8 cellular contexts compared by ENCODE assay signal in the genomic region with DNA sequence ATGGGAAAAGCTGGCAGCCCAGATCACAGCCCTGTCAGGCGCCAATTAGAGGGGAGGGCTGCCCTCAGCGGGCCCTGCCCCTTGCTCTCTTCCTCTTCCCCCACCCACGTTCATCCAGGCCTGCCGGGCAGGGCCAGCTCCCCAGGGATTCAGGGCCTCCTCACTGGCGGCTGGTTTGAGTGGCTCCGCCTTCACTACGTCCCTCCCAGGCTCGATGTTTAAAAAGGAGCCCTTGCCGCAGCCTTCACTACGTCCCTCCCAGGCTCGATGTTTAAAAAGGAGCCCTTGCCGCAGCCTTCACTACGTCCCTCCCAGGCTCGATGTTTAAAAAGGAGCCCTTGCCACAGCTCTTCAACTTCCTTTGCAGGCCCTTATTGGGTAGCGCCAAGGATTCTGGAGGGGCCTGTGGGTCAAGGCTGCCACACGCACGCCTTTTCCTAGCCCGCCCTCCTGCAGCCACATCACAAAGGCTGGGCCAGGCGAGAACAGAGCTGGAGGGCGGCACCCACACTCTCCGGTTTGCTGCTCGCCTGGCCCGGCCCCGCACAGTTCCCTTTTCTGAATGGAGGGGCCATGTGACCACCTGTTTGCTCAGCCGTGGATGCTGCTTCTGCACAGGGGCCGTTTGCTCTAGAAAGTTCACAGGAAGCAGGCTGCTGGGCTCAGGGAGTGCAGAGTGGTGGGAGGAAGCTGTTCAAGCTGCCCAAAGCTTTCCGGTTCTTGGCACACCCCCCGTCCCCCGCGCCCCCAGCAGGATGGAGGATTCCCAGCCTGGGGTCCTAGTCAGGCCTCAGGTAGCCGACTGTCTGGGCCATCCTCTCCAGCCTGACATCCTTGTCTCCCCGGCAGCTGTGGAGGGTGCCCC. TPM values are rescaled to one million over a fixed set of nuclear protein-coding genes. Genes with fewer than 3 reads are reported as not detected.
A peak's percentile ranks its signal among the peaks of the same experiment; 100 is the strongest.
DNase-seq lines count a peak whose midpoint lies in the region; ATAC-seq and TF ChIP-seq lines count a peak whose summit lies in the region.

No MANE protein-coding gene starts in this region.

- peaks cover 6% of the 10 kb centered on the region for H3K36me3 Mint-ChIP-seq in activated CD4-positive, alpha-beta memory T cell treated with anti-CD3 and anti-CD28 coated beads for 36 hours
- H3K36me3 Mint-ChIP-seq in effector memory CD8-positive, alpha-beta T cell (ENCODE audit: insufficient read depth) = peaks cover 16% of the 10 kb centered on the region
- H3K36me3 Mint-ChIP-seq in mesothelial cell of epicardium = peaks cover 17% of the 10 kb centered on the region
- H3K36me3 Mint-ChIP-seq in stimulated activated naive B cell treated with anti-CD40 and anti-IgM and Interleukin-4, amounts not matched to agents 10 μg/mL and 1 μg/mL and 100 μg/mL, for 72 hours = peaks cover 34 to 50% of the 10 kb centered on the region in 2 donors

- peaks cover 19% of the 10 kb centered on the region for H3K4me1 Mint-ChIP-seq in activated CD4-positive, alpha-beta memory T cell treated with anti-CD3 and anti-CD28 coated beads for 36 hours (ENCODE audit: low read depth)
- peaks cover 17 to 22% of the 10 kb centered on the region in 2 donors for H3K4me1 Mint-ChIP-seq in effector memory CD8-positive, alpha-beta T cell (ENCODE audit: low read depth in 2 of 2)
- H3K4me1 Mint-ChIP-seq in mesothelial cell of epicardium = peaks cover 12% of the 10 kb centered on the region
- peaks cover 23 to 69% of the 10 kb centered on the region in 2 donors for H3K4me1 Mint-ChIP-seq in stimulated activated naive B cell treated with anti-CD40 and anti-IgM and Interleukin-4, amounts not matched to agents 10 μg/mL and 1 μg/mL and 100 μg/mL, for 72 hours

- in situ Hi-C loops in ACHN (cut with HindIII; ENCODE audit: low pct_ligation_motif_present, low pct_unique_long_range_greater_than_20kb, low sequenced_read_pairs) = no loop called here

- peaks cover 3% of the 10 kb centered on the region for H3K9me3 Mint-ChIP-seq in activated CD4-positive, alpha-beta memory T cell treated with anti-CD3 and anti-CD28 coated beads for 36 hours
- H3K9me3 Mint-ChIP-seq in effector memory CD8-positive, alpha-beta T cell = no peaks in the 10 kb centered on the region
- peaks cover 2% of the 10 kb centered on the region for H3K9me3 Mint-ChIP-seq in mesothelial cell of epicardium
- peaks cover 0 to 1% of the 10 kb centered on the region in 2 donors for H3K9me3 Mint-ChIP-seq in stimulated activated naive B cell treated with anti-CD40 and anti-IgM and Interleukin-4, amounts not matched to agents 10 μg/mL and 1 μg/mL and 100 μg/mL, for 72 hours

- peak overlapping the region; percentile 52 for H3K27ac Mint-ChIP-seq in activated CD4-positive, alpha-beta memory T cell treated with anti-CD3 and anti-CD28 coated beads for 36 hours
- peak overlapping the region; percentile 93 to 95 for H3K27ac Mint-ChIP-seq in effector memory CD8-positive, alpha-beta T cell
- peak overlapping the region; percentile 75 for H3K27ac Mint-ChIP-seq in mesothelial cell of epicardium
- H3K27ac Mint-ChIP-seq in stimulated activated naive B cell treated with anti-CD40 and anti-IgM and Interleukin-4, amounts not matched to agents 10 μg/mL and 1 μg/mL and 100 μg/mL, for 72 hours = peak overlapping the region; percentile 97

- POLR2A ChIA-PET in activated CD4-positive, alpha-beta memory T cell treated with anti-CD3 and anti-CD28 coated beads for 36 hours (lab: Charles Lee) = interaction anchor here (0.8 to 1.7 kb wide), 3 partner anchors 16 to 38 kb away, joined by 3 to 8 read pairs (median 3); a partner anchor contains a TSS

- DNase-seq in NCI-H2227 (lab: John Stamatoyannopoulos, UW; ENCODE audit: unreplicated experiment) = peak; percentile 84
- peak; percentile 81 for DNase-seq in activated CD4-positive, alpha-beta memory T cell treated with anti-CD3 and anti-CD28 coated beads for 36 hours
- DNase-seq in effector memory CD8-positive, alpha-beta T cell = peak; percentile 69 to 71 (median 70)
- DNase-seq in mesothelial cell of epicardium (ENCODE audit: low spot score in 2 of 2, unreplicated experiment in 2 of 2) = no peak
- DNase-seq in stimulated activated naive B cell treated with anti-CD40 and anti-IgM and Interleukin-4, amounts not matched to agents 10 μg/mL and 1 μg/mL and 100 μg/mL, for 72 hours = peak; percentile 90
- DNase-seq in ACHN = no peak

- H3K27me3 Mint-ChIP-seq in activated CD4-positive, alpha-beta memory T cell treated with anti-CD3 and anti-CD28 coated beads for 36 hours = no peaks in the 10 kb centered on the region
- no peaks in the 10 kb centered on the region for H3K27me3 Mint-ChIP-seq in effector memory CD8-positive, alpha-beta T cell
- H3K27me3 Mint-ChIP-seq in mesothelial cell of epicardium (ENCODE audit: low read depth) = no peaks in the 10 kb centered on the region
- no peaks in the 10 kb centered on the region for H3K27me3 Mint-ChIP-seq in stimulated activated naive B cell treated with anti-CD40 and anti-IgM and Interleukin-4, amounts not matched to agents 10 μg/mL and 1 μg/mL and 100 μg/mL, for 72 hours

- TF ChIP-seq CTCF in mesothelial cell of epicardium (IDR thresholded peaks at IDR 0.05; ENCODE audit: unreplicated experiment) = no peak

- peak overlapping the region; percentile 58 for H3K4me3 Mint-ChIP-seq in activated CD4-positive, alpha-beta memory T cell treated with anti-CD3 and anti-CD28 coated beads for 36 hours
- peak overlapping the region; percentile 89 for H3K4me3 Mint-ChIP-seq in effector memory CD8-positive, alpha-beta T cell
- peak overlapping the region; percentile 51 for H3K4me3 Mint-ChIP-seq in mesothelial cell of epicardium
- H3K4me3 Mint-ChIP-seq in stimulated activated naive B cell treated with anti-CD40 and anti-IgM and Interleukin-4, amounts not matched to agents 10 μg/mL and 1 μg/mL and 100 μg/mL, for 72 hours = peak overlapping the region; percentile 82 to 85

- TF ChIP-seq POLR2A in GM18526 (IDR thresholded peaks at IDR 0.05; ENCODE audit: extremely low read depth, insufficient read length) = peak; percentile 33

- intact Hi-C loops in activated CD4-positive, alpha-beta memory T cell treated with anti-CD3 and anti-CD28 coated beads for 36 hours (cut with micrococcal nuclease) = loop anchor here (1.0 kb wide), 1 partner anchor 16 kb away; a partner anchor contains a TSS

- CTCF ChIA-PET in activated CD4-positive, alpha-beta memory T cell treated with anti-CD3 and anti-CD28 coated beads for 36 hours (lab: Charles Lee) = interaction anchor here (0.6 to 2.9 kb wide), 6 partner anchors 33 to 1106 kb away, joined by 3 to 8 read pairs (median 4); no protein-coding TSS in a partner anchor

- peak; percentile 77 for ATAC-seq in HG02938 (IDR thresholded peaks at IDR 0.05; ENCODE audit: unreplicated experiment)
- peak; percentile 89 for ATAC-seq in effector memory CD8-positive, alpha-beta T cell (replicated peaks)
- ATAC-seq in stimulated activated naive B cell treated with anti-CD40 and anti-IgM and Interleukin-4, amounts not matched to agents 10 μg/mL and 1 μg/mL and 100 μg/mL, for 72 hours (replicated peaks) = peak; percentile 86 to 90

RNA-seq across cellular contexts. Expression of a gene that starts 1.6 kb away (rescaled TPM):
- 1 to 10 TPM; 9.5 to 9.7 TPM for total RNA-seq in activated CD4-positive, alpha-beta memory T cell treated with anti-CD3 and anti-CD28 coated beads for 36 hours
- 5.3 to 7.1 TPM (median 5.7 TPM) in 3 replicates for total RNA-seq in mesothelial cell of epicardium

RNA-seq across cellular contexts. Expression of a gene that starts 16.1 kb away (rescaled TPM):
- total RNA-seq in activated CD4-positive, alpha-beta memory T cell treated with anti-CD3 and anti-CD28 coated beads for 36 hours = 10 to 100 TPM; 33.9 to 34.8 TPM
- 57.8 to 59.2 TPM (median 57.9 TPM) in 3 replicates for total RNA-seq in mesothelial cell of epicardium

RNA-seq across cellular contexts. Expression of a gene that starts 27.8 kb away (rescaled TPM):
- total RNA-seq in activated CD4-positive, alpha-beta memory T cell treated with anti-CD3 and anti-CD28 coated beads for 36 hours = 10 to 100 TPM; 46.6 to 48.4 TPM
- total RNA-seq in mesothelial cell of epicardium = 70.3 to 73.1 TPM (median 70.5 TPM) in 3 replicates

RNA-seq across cellular contexts. Expression of a gene that starts 52.7 kb away (rescaled TPM):
- not detected for total RNA-seq in activated CD4-positive, alpha-beta memory T cell treated with anti-CD3 and anti-CD28 coated beads for 36 hours
- total RNA-seq in mesothelial cell of epicardium = not detected in 3 replicates

Comparison
In these comparisons a context has a peak if more than half of its experiments do, and no peak if none do; other contexts are left out.
1. DNase-seq: peak in NCI-H2227 (single experiment), activated CD4-positive, alpha-beta memory T cell treated with anti-CD3 and anti-CD28 coated beads for 36 hours (single experiment), effector memory CD8-positive, alpha-beta T cell (3 of 3) and stimulated activated naive B cell treated with anti-CD40 and anti-IgM and Interleukin-4, amounts not matched to agents 10 μg/mL and 1 μg/mL and 100 μg/mL, for 72 hours (single experiment); none in mesothelial cell of epicardium (0 of 2) and ACHN (single experiment).
2. Peak in every context shown above with its lines, with median percentiles within 50 percentile points of each other: ATAC-seq, H3K27ac Mint-ChIP-seq and H3K4me3 Mint-ChIP-seq.